In genomic region chr1:117605164-117605810, GRCh38 we compare ENCODE assay signal across 8 cellular contexts. TPM values are rescaled to one million over a fixed set of nuclear protein-coding genes. Genes with fewer than 3 reads are reported as not detected.
DNase-seq lines count a peak whose midpoint lies in the region; ATAC-seq and TF ChIP-seq lines count a peak whose summit lies in the region.

No MANE protein-coding gene starts in this region.

- H3K27ac Mint-ChIP-seq in activated B cell treated with CpG ODN at 0.5 μM for 24 hours = peak overlapping the region; percentile 99

- H3K27me3 Mint-ChIP-seq in activated B cell treated with CpG ODN at 0.5 μM for 24 hours = no peaks in the 10 kb centered on the region

- H3K36me3 ChIP-seq in cardiac muscle cell = no peaks in the 10 kb centered on the region
- H3K36me3 ChIP-seq in prostate gland = no peaks in the 10 kb centered on the region

- WGBS in prostate gland = under 1% methylated on average over 32 of the region's 32 CpGs

- H3K36me3 Mint-ChIP-seq in activated B cell treated with CpG ODN at 0.5 μM for 24 hours (ENCODE audit: low read depth) = peaks cover 38% of the 10 kb centered on the region

- H3K4me3 ChIP-seq in cardiac muscle cell = peak overlapping the region; percentile 71
- H3K4me3 ChIP-seq in prostate gland = peak overlapping the region; percentile 75 to 81

- DNase-seq in AG08395 (ENCODE audit: low spot score) (peak; percentile 12), activated B cell treated with CpG ODN at 0.5 μM for 24 hours (no peak), cardiac muscle cell (ENCODE audit: low read depth in 1 of 2, low spot score in 1 of 2) (peak; percentile 27 to 51), prostate gland (ENCODE audit: low spot score) (peak; percentile 61), NCI-H1092 (lab: John Stamatoyannopoulos, UW) (no peak)
- DNase-seq in stimulated activated CD4-positive, alpha-beta T cell treated with anti-CD3 and anti-CD28 coated beads, Interleukin-12 subunit alpha, Interleukin-12 subunit beta, amount 100 ng/mL, for 4 hours = no peak

- H3K4me1 Mint-ChIP-seq in activated B cell treated with CpG ODN at 0.5 μM for 24 hours = peaks cover 43% of the 10 kb centered on the region

- peak overlapping the region; percentile 99 for H3K4me3 Mint-ChIP-seq in activated B cell treated with CpG ODN at 0.5 μM for 24 hours

- no peaks in the 10 kb centered on the region for H3K9me3 Mint-ChIP-seq in activated B cell treated with CpG ODN at 0.5 μM for 24 hours

- H3K27ac ChIP-seq in cardiac muscle cell (no peak overlapping the region), prostate gland (peak overlapping the region; percentile 92 to 93)

- ATAC-seq in GM18868 (IDR thresholded peaks at IDR 0.05; ENCODE audit: unreplicated experiment) = peak; percentile 32
- peak; percentile 23 for ATAC-seq in HG03095 (IDR thresholded peaks at IDR 0.05; ENCODE audit: unreplicated experiment)
- peak; percentile 45 for ATAC-seq in activated B cell treated with CpG ODN at 0.5 μM for 24 hours (ENCODE audit: low read depth)

- CTCF ChIA-PET in activated B cell treated with CpG ODN at 0.5 μM for 24 hours (lab: Charles Lee) = interaction anchor here (2.7 to 5.2 kb wide), 2 partner anchors 68 to 149 kb away, joined by 29 to 60 read pairs; no protein-coding TSS in a partner anchor

- TF ChIP-seq CTCF in activated B cell treated with CpG ODN at 0.5 μM for 24 hours (IDR thresholded peaks at IDR 0.05) = no peak
- TF ChIP-seq CTCF in cardiac muscle cell (IDR thresholded peaks at IDR 0.05; ENCODE audit: low read depth, low read length) = no peak
- TF ChIP-seq CTCF in prostate gland (IDR thresholded peaks at IDR 0.05) = no peak

- peaks cover 41% of the 10 kb centered on the region for H3K27me3 ChIP-seq in cardiac muscle cell
- H3K27me3 ChIP-seq in prostate gland (replicated peaks; ENCODE audit: insufficient read depth) = no peaks in the 10 kb centered on the region

- H3K9me3 ChIP-seq in cardiac muscle cell (ENCODE audit: low read depth) (no peaks in the 10 kb centered on the region), prostate gland (no peaks in the 10 kb centered on the region)

- H3K4me1 ChIP-seq in cardiac muscle cell (ENCODE audit: low read depth) (no peaks in the 10 kb centered on the region), prostate gland (replicated peaks) (peaks cover 9% of the 10 kb centered on the region)

- POLR2A ChIA-PET in activated B cell treated with CpG ODN at 0.5 μM for 24 hours (lab: Charles Lee) = interaction anchor here (1.0 to 40.7 kb wide), 7 partner anchors 9 to 238 kb away, joined by 3 to 1269 read pairs (median 24); partner anchors contain the start of gene MAN1A2

- intact Hi-C loops in activated B cell treated with CpG ODN at 0.5 μM for 24 hours (cut with micrococcal nuclease) = loop anchor here (1.0 to 10.0 kb wide), 8 partner anchors 59 to 1230 kb away; partner anchors contain the start of genes ATP1A1, GDAP2, TTF2 and WDR3
- intact Hi-C loops in prostate gland (cut with DNase I) = loop anchor here (5.0 kb wide), 2 partner anchors 68 to 147 kb away; no protein-coding TSS in a partner anchor

- no peak for TF ChIP-seq POLR2A in prostate gland (IDR thresholded peaks at IDR 0.05)

RNA-seq across cellular contexts. Expression of gene TENT5C, which starts 0.6 kb away (rescaled TPM):
- total RNA-seq in activated B cell treated with CpG ODN at 0.5 μM for 24 hours (56.2 and 59.3 TPM in 2 replicates), cardiac muscle cell (0.32 and 0.63 TPM in 2 replicates), prostate gland (10 to 100 TPM; 23.1 to 28.7 TPM)
- polyA plus RNA-seq in cardiac muscle cell = 0.19 and 1.1 TPM in 2 replicates

Comparison
In these comparisons a context has a peak if more than half of its experiments do, and no peak if none do; other contexts are left out.
1. DNase-seq: peak in AG08395 (single experiment), cardiac muscle cell (2 of 2) and prostate gland (single experiment); none in activated B cell treated with CpG ODN at 0.5 μM for 24 hours (single experiment), stimulated activated CD4-positive, alpha-beta T cell treated with anti-CD3 and anti-CD28 coated beads, Interleukin-12 subunit alpha, Interleukin-12 subunit beta, amount 100 ng/mL, for 4 hours (single experiment) and NCI-H1092 (single experiment).
2. RNA of gene TENT5C, which starts 0.6 kb away (total RNA-seq): 56.2 to 59.3 TPM in activated B cell treated with CpG ODN at 0.5 μM for 24 hours and 23.1 to 28.7 TPM in prostate gland; 0.32 to 0.63 TPM in cardiac muscle cell; every median in the first group is over 10 times any median in the second.
3. Peak in every context shown above with its lines, with median percentiles within 50 percentile points of each other: ATAC-seq.